13 cellular contexts compared by ENCODE assay signal in genomic region chr12:108806350-108806749, GRCh38. TPM values are rescaled to one million over a fixed set of nuclear protein-coding genes. Genes with fewer than 3 reads are reported as not detected.
DNase-seq lines count a peak whose midpoint lies in the region; ATAC-seq and TF ChIP-seq lines count a peak whose summit lies in the region.
"Had no signal": no experiment of that assay in that cellular context is flagged by ENCODE, and none has a peak within 500 bp of the region (broad histone marks: within the 10 kb centered on the region; RNA-seq: fewer than 3 reads in every experiment).

No MANE protein-coding gene starts in this region.

- H3K4me1 ChIP-seq in cardiac muscle cell (ENCODE audit: low read depth) (peaks cover 46% of the 10 kb centered on the region), tibial nerve (peaks cover 3 to 73% (median 33%) of the 10 kb centered on the region in 4 donors)

- CTCF ChIA-PET in activated CD4-positive, alpha-beta T cell treated with anti-CD3 and anti-CD28 coated beads, Interleukin-2, amount 10 ng/mL, durations not matched to agents 7 days and 5 days (lab: Charles Lee), result interaction anchor here (0.5 kb wide), 1 partner anchor 416 kb away, joined by 3 read pairs; no protein-coding TSS in a partner anchor

- TF ChIP-seq CTCF in cardiac muscle cell (IDR thresholded peaks at IDR 0.05; ENCODE audit: low read depth, low read length) (no peak), choroid plexus epithelial cell (conservative IDR thresholded peaks at IDR 0.05; ENCODE audit: low read depth, low read length) (no peak), nephron (IDR thresholded peaks at IDR 0.05; ENCODE audit: unreplicated experiment in 3 of 3) (no peak), tibial nerve (IDR thresholded peaks at IDR 0.05) (no peak)

- peak in 1 of 2 donors; percentile 46 for DNase-seq in cardiac muscle cell (ENCODE audit: low read depth in 1 of 2, low spot score in 1 of 2)
- no peak for DNase-seq in Right ventricle myocardium inferior (ENCODE audit: missing footprints)
- DNase-seq in choroid plexus epithelial cell (ENCODE audit: low read depth), result peak; percentile 74
- DNase-seq in tibial nerve (ENCODE audit: low spot score in 2 of 2), result no peak
- no peak for DNase-seq in sciatic nerve (ENCODE audit: low spot score)
- no peak for DNase-seq in activated CD4-positive, alpha-beta T cell treated with anti-CD3 and anti-CD28 coated beads, Interleukin-2, amount 10 ng/mL, durations not matched to agents 7 days and 5 days
- DNase-seq in central memory CD4-positive, alpha-beta T cell, result no peak
- DNase-seq: activated CD4-positive, alpha-beta T cell treated with anti-CD3 and anti-CD28 coated beads for 4 hours; body of pancreas; NCI-H1048 had no signal

- H3K27ac Mint-ChIP-seq in nephron, result peak overlapping the region; percentile 51 to 99 (median 85)
- H3K27ac Mint-ChIP-seq in activated CD4-positive, alpha-beta T cell treated with anti-CD3 and anti-CD28 coated beads, Interleukin-2, amount 10 ng/mL, durations not matched to agents 7 days and 5 days, result no peak overlapping the region
- H3K27ac Mint-ChIP-seq: activated T-helper 17 cell treated with anti-CD3 and anti-CD28 coated beads, Interleukin-2, amount 50 U/mL, for 72 hours had no signal

- POLR2A ChIA-PET in activated CD4-positive, alpha-beta T cell treated with anti-CD3 and anti-CD28 coated beads, Interleukin-2, amount 10 ng/mL, durations not matched to agents 7 days and 5 days (lab: Charles Lee), result no interaction called here

- H3K36me3 ChIP-seq in cardiac muscle cell, result peaks cover 31% of the 10 kb centered on the region
- H3K36me3 ChIP-seq in tibial nerve, result peaks cover 2 to 56% (median 12%) of the 10 kb centered on the region in 3 donors

- H3K27me3 Mint-ChIP-seq in nephron (ENCODE audit: low read depth), result no peaks in the 10 kb centered on the region
- no peaks in the 10 kb centered on the region for H3K27me3 Mint-ChIP-seq in activated CD4-positive, alpha-beta T cell treated with anti-CD3 and anti-CD28 coated beads, Interleukin-2, amount 10 ng/mL, durations not matched to agents 7 days and 5 days
- H3K27me3 Mint-ChIP-seq: activated T-helper 17 cell treated with anti-CD3 and anti-CD28 coated beads, Interleukin-2, amount 50 U/mL, for 72 hours had no signal

- WGBS in tibial nerve, 2 donors, result 56 to 60% methylated on average over 13 of the region's 13 CpGs

- TF ChIP-seq EP300 in tibial nerve (IDR thresholded peaks at IDR 0.05), result no peak

- H3K4me3 ChIP-seq in cardiac muscle cell (no peak overlapping the region), choroid plexus epithelial cell (ENCODE audit: low read depth, low read length) (no peak overlapping the region), tibial nerve (no peak overlapping the region)
- H3K4me3 ChIP-seq: body of pancreas had no signal

- intact Hi-C loops in Right ventricle myocardium inferior (cut with DNase I), result no loop called here
- intact Hi-C loops in sciatic nerve (cut with DNase I), result no loop called here

- H3K36me3 Mint-ChIP-seq in nephron (ENCODE audit: low read depth), result peaks cover 52% of the 10 kb centered on the region
- H3K36me3 Mint-ChIP-seq in activated CD4-positive, alpha-beta T cell treated with anti-CD3 and anti-CD28 coated beads, Interleukin-2, amount 10 ng/mL, durations not matched to agents 7 days and 5 days (ENCODE audit: low read depth), result peaks cover 25% of the 10 kb centered on the region

- peaks cover 69% of the 10 kb centered on the region for H3K4me1 Mint-ChIP-seq in nephron
- peaks cover 6% of the 10 kb centered on the region for H3K4me1 Mint-ChIP-seq in activated CD4-positive, alpha-beta T cell treated with anti-CD3 and anti-CD28 coated beads, Interleukin-2, amount 10 ng/mL, durations not matched to agents 7 days and 5 days

- H3K9me3 ChIP-seq in cardiac muscle cell (ENCODE audit: low read depth), result no peaks in the 10 kb centered on the region
- H3K9me3 ChIP-seq in tibial nerve, result no peaks in the 10 kb centered on the region
- H3K9me3 ChIP-seq: body of pancreas had no signal

- TF ChIP-seq POLR2A in tibial nerve (IDR thresholded peaks at IDR 0.05), result no peak

- H3K4me3 Mint-ChIP-seq in nephron, result no peak overlapping the region
- no peak overlapping the region for H3K4me3 Mint-ChIP-seq in activated CD4-positive, alpha-beta T cell treated with anti-CD3 and anti-CD28 coated beads, Interleukin-2, amount 10 ng/mL, durations not matched to agents 7 days and 5 days
- H3K4me3 Mint-ChIP-seq: activated T-helper 17 cell treated with anti-CD3 and anti-CD28 coated beads, Interleukin-2, amount 50 U/mL, for 72 hours had no signal

- no peaks in the 10 kb centered on the region for H3K9me3 Mint-ChIP-seq in nephron
- H3K9me3 Mint-ChIP-seq in activated CD4-positive, alpha-beta T cell treated with anti-CD3 and anti-CD28 coated beads, Interleukin-2, amount 10 ng/mL, durations not matched to agents 7 days and 5 days, result no peaks in the 10 kb centered on the region
- H3K9me3 Mint-ChIP-seq: activated T-helper 17 cell treated with anti-CD3 and anti-CD28 coated beads, Interleukin-2, amount 50 U/mL, for 72 hours had no signal

- peak overlapping the region; percentile 97 for H3K27ac ChIP-seq in cardiac muscle cell
- peak overlapping the region in 3 of 4 donors; percentile 77 to 93 (median 89) for H3K27ac ChIP-seq in tibial nerve
- H3K27ac ChIP-seq: body of pancreas had no signal

- H3K27me3 ChIP-seq in cardiac muscle cell (no peaks in the 10 kb centered on the region), tibial nerve (no peaks in the 10 kb centered on the region)
- H3K27me3 ChIP-seq: body of pancreas had no signal

- no peak for ATAC-seq in Right ventricle myocardium inferior
- no peak for ATAC-seq in sciatic nerve
- ATAC-seq: activated T-helper 17 cell treated with anti-CD3 and anti-CD28 coated beads, Interleukin-2, amount 50 U/mL, for 72 hours; body of pancreas; Panc1 had no signal

RNA-seq across cellular contexts. Expression of gene SSH1, which starts 51.0 kb away (rescaled TPM):
- total RNA-seq in cardiac muscle cell (15.9 and 26.1 TPM in 2 replicates), Right ventricle myocardium inferior (30.1 TPM), tibial nerve (10 to 100 TPM; 23.6 to 66.9 (median 28.0) TPM), sciatic nerve (74.3 TPM)
- 17.7 and 19.1 TPM in 2 replicates for polyA plus RNA-seq in cardiac muscle cell
- total RNA-seq in activated CD4-positive, alpha-beta T cell treated with anti-CD3 and anti-CD28 coated beads, Interleukin-2, amount 10 ng/mL, durations not matched to agents 7 days and 5 days, result 10 to 100 TPM; 24.2 to 27.4 TPM
